15 cellular contexts compared by ENCODE assay signal in the genomic region with DNA sequence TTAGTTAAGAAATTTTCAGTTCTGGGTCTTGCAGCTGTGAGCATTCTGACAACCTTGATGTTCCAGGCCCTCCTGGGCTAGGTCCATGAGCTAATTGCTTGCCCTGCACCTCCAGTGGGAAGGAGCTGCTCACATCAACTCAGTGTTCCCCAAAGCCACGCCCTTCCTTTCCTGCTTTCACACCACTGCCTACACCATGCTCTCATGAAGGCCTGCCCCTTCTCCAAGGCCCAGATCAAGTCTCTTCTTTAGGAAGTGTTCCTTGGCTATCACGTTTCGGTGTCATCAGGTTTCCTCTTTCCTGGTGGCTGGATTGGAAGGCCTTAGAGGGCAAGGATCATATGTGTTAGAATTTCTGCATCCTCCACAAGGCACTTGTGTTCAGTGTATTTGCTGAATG. TPM values are rescaled to one million over a fixed set of nuclear protein-coding genes. Genes with fewer than 3 reads are reported as not detected.
DNase-seq lines count a peak whose midpoint lies in the region; TF ChIP-seq lines count a peak whose summit lies in the region.
"Had no signal": no experiment of that assay in that cellular context is flagged by ENCODE, and none has a peak within 500 bp of the region (broad histone marks: within the 10 kb centered on the region; RNA-seq: fewer than 3 reads in every experiment).

No MANE protein-coding gene starts in this region.

- H3K9me3 Mint-ChIP-seq in activated CD4-positive, alpha-beta T cell treated with anti-CD3 and anti-CD28 coated beads, Interleukin-2, amount 10 ng/mL, durations not matched to agents 24 days and 14 days, result peaks cover 9% of the 10 kb centered on the region
- H3K9me3 Mint-ChIP-seq in immature natural killer cell, result no peaks in the 10 kb centered on the region

- peaks cover 45% of the 10 kb centered on the region for H3K36me3 Mint-ChIP-seq in activated CD4-positive, alpha-beta T cell treated with anti-CD3 and anti-CD28 coated beads, Interleukin-2, amount 10 ng/mL, durations not matched to agents 24 days and 14 days (ENCODE audit: low read depth)
- H3K36me3 Mint-ChIP-seq in immature natural killer cell, result peaks cover 4 to 10% (median 6%) of the 10 kb centered on the region in 3 donors

- H3K4me1 Mint-ChIP-seq in activated CD4-positive, alpha-beta T cell treated with anti-CD3 and anti-CD28 coated beads, Interleukin-2, amount 10 ng/mL, durations not matched to agents 24 days and 14 days, result peaks cover 44% of the 10 kb centered on the region
- peaks cover 48% of the 10 kb centered on the region in 2 donors for H3K4me1 Mint-ChIP-seq in immature natural killer cell

- no peak overlapping the region for H3K4me3 Mint-ChIP-seq in activated CD4-positive, alpha-beta T cell treated with anti-CD3 and anti-CD28 coated beads, Interleukin-2, amount 10 ng/mL, durations not matched to agents 24 days and 14 days
- no peak overlapping the region for H3K4me3 Mint-ChIP-seq in immature natural killer cell

- no peak overlapping the region for H3K4me3 ChIP-seq in SJCRH30
- H3K4me3 ChIP-seq in spleen, result no peak overlapping the region
- H3K4me3 ChIP-seq: breast epithelium, GM12878, heart left ventricle, left ventricle myocardium inferior had no signal

- 49 to 75% (median 64%) methylated on average over 3 of the region's 3 CpGs for WGBS in spleen, 5 donors

- no peak for TF ChIP-seq POLR2A in spleen (IDR thresholded peaks at IDR 0.05)

- H3K9me3 ChIP-seq in SJCRH30 (replicated peaks) (no peaks in the 10 kb centered on the region), spleen (no peaks in the 10 kb centered on the region)
- H3K9me3 ChIP-seq: breast epithelium, heart left ventricle, left ventricle myocardium inferior had no signal

- H3K27ac Mint-ChIP-seq in activated CD4-positive, alpha-beta T cell treated with anti-CD3 and anti-CD28 coated beads, Interleukin-2, amount 10 ng/mL, durations not matched to agents 24 days and 14 days, result peak overlapping the region; percentile 27
- H3K27ac Mint-ChIP-seq in immature natural killer cell, result peak overlapping the region in 5 of 6 donors; percentile 1 to 84 (median 63)

- no peak for TF ChIP-seq CTCF in spleen (IDR thresholded peaks at IDR 0.05 in 8 of 11, conservative IDR thresholded peaks at IDR 0.05 in 3 of 11)

- no peak for DNase-seq in activated CD4-positive, alpha-beta T cell treated with anti-CD3 and anti-CD28 coated beads, Interleukin-2, amount 10 ng/mL, durations not matched to agents 24 days and 14 days
- DNase-seq in activated CD4-positive, alpha-beta T cell treated with anti-CD3 and anti-CD28 coated beads for 1 hour, result no peak
- DNase-seq in SJCRH30 (peak; percentile 33 to 60), immature natural killer cell (no peak), spleen (no peak), OCI-M1 (lab: John Stamatoyannopoulos, UW) (no peak)
- no peak for DNase-seq in effector CD4-positive, alpha-beta T cell
- no peak for DNase-seq in stimulated activated CD8-positive, alpha-beta memory T cell treated with anti-CD3 and anti-CD28 coated beads, Interleukin-4, amount 100 ng/mL, for 48 hours
- DNase-seq: heart left ventricle, left ventricle myocardium inferior, NCI-H1105, NCI-H526 treated with DMSO at 0.1 percent for 48 hours, nucleus accumbens had no signal

- intact Hi-C loops in activated CD4-positive, alpha-beta T cell treated with anti-CD3 and anti-CD28 coated beads, Interleukin-2, amount 10 ng/mL, durations not matched to agents 24 days and 14 days (cut with micrococcal nuclease), result no loop called here
- intact Hi-C loops in spleen (cut with DNase I; ENCODE audit: low total_unique reads), result no loop called here

- H3K36me3 ChIP-seq in SJCRH30 (no peaks in the 10 kb centered on the region), spleen (peaks cover 0 to 29% (median 4%) of the 10 kb centered on the region in 6 donors)
- H3K36me3 ChIP-seq: breast epithelium had no signal

- H3K27ac ChIP-seq in SJCRH30 (no peak overlapping the region), spleen (peak overlapping the region in 7 of 8 donors; percentile 64 to 99 (median 79))
- H3K27ac ChIP-seq: breast epithelium had no signal

- peaks cover 8% of the 10 kb centered on the region; the same call in 1 of the 2 replicates for H3K4me1 ChIP-seq in SJCRH30
- peaks cover 28 to 96% (median 77%) of the 10 kb centered on the region in 6 donors for H3K4me1 ChIP-seq in spleen
- H3K4me1 ChIP-seq: breast epithelium had no signal

- H3K27me3 ChIP-seq in SJCRH30, result no peaks in the 10 kb centered on the region
- no peaks in the 10 kb centered on the region for H3K27me3 ChIP-seq in spleen (replicated peaks in 1 of 7)
- H3K27me3 ChIP-seq: breast epithelium, heart left ventricle had no signal

- no peaks in the 10 kb centered on the region for H3K27me3 Mint-ChIP-seq in activated CD4-positive, alpha-beta T cell treated with anti-CD3 and anti-CD28 coated beads, Interleukin-2, amount 10 ng/mL, durations not matched to agents 24 days and 14 days
- H3K27me3 Mint-ChIP-seq in immature natural killer cell (ENCODE audit: low read depth in 3 of 3), result peaks cover 0 to 5% (median 0%) of the 10 kb centered on the region in 3 donors

RNA-seq across cellular contexts. Expression of a gene that starts 18.8 kb away (rescaled TPM):
- total RNA-seq in activated CD4-positive, alpha-beta T cell treated with anti-CD3 and anti-CD28 coated beads, Interleukin-2, amount 10 ng/mL, durations not matched to agents 24 days and 14 days, result 31.6 and 33.1 TPM in 2 replicates
- total RNA-seq in SJCRH30 (2014; rRNA removed; shearing (Covaris generic)), result 16.2 and 17.9 TPM in 2 replicates
- polyA plus RNA-seq in immature natural killer cell (10 to 100 TPM; 24.6 to 57.7 (median 31.3) TPM), spleen (10 to 100 TPM in 1 of 3 donors, 1 to 10 TPM in 2; 7.5 to 17.3 (median 8.4) TPM)
- total RNA-seq in spleen, result 10 to 100 TPM; 61.1 to 83.3 (median 70.0) TPM

RNA-seq across cellular contexts. Expression of a gene that starts 19.0 kb away (rescaled TPM):
- total RNA-seq in activated CD4-positive, alpha-beta T cell treated with anti-CD3 and anti-CD28 coated beads, Interleukin-2, amount 10 ng/mL, durations not matched to agents 24 days and 14 days, result 105 and 110 TPM in 2 replicates
- total RNA-seq in SJCRH30 (2014; rRNA removed; shearing (Covaris generic)), result 59.2 and 59.9 TPM in 2 replicates
- polyA plus RNA-seq in immature natural killer cell (100 to 1,000 TPM in 2 of 3 donors, 10 to 100 TPM in 1; 92.2 to 142 (median 134) TPM), spleen (10 to 100 TPM; 31.3 to 49.1 (median 39.5) TPM)
- total RNA-seq in spleen, result 100 to 1,000 TPM in 3 of 7 donors, 10 to 100 TPM in 4; 63.9 to 122 (median 76.7) TPM

RNA-seq across cellular contexts. Expression of a gene that starts 38.4 kb away (rescaled TPM):
- 212 and 217 TPM in 2 replicates for total RNA-seq in activated CD4-positive, alpha-beta T cell treated with anti-CD3 and anti-CD28 coated beads, Interleukin-2, amount 10 ng/mL, durations not matched to agents 24 days and 14 days
- 232 and 243 TPM in 2 replicates for total RNA-seq in SJCRH30 (2014; rRNA removed; shearing (Covaris generic))
- polyA plus RNA-seq in immature natural killer cell (100 to 1,000 TPM; 161 to 252 (median 173) TPM), spleen (10 to 100 TPM; 45.1 to 73.0 (median 52.2) TPM)
- total RNA-seq in spleen, result 100 to 1,000 TPM in 5 of 7 donors, 10 to 100 TPM in 2; 89.8 to 174 (median 123) TPM

RNA-seq across cellular contexts. Expression of a gene that starts 58.3 kb away (rescaled TPM):
- 197 and 203 TPM in 2 replicates for total RNA-seq in activated CD4-positive, alpha-beta T cell treated with anti-CD3 and anti-CD28 coated beads, Interleukin-2, amount 10 ng/mL, durations not matched to agents 24 days and 14 days
- total RNA-seq in SJCRH30 (2014; rRNA removed; shearing (Covaris generic)), result 153 and 157 TPM in 2 replicates
- polyA plus RNA-seq in immature natural killer cell (100 to 1,000 TPM in 1 of 3 donors, 10 to 100 TPM in 2; 42.3 to 105 (median 46.6) TPM), spleen (10 to 100 TPM; 60.5 to 74.4 (median 73.6) TPM)
- 100 to 1,000 TPM; 110 to 139 (median 130) TPM for total RNA-seq in spleen

Comparison
In these comparisons a context has a peak if more than half of its experiments do, and no peak if none do; other contexts are left out.
1. DNase-seq: peak in SJCRH30 (2 of 2); none in activated CD4-positive, alpha-beta T cell treated with anti-CD3 and anti-CD28 coated beads, Interleukin-2, amount 10 ng/mL, durations not matched to agents 24 days and 14 days (single experiment), activated CD4-positive, alpha-beta T cell treated with anti-CD3 and anti-CD28 coated beads for 1 hour (single experiment), immature natural killer cell (0 of 3), spleen (single experiment), effector CD4-positive, alpha-beta T cell (single experiment), stimulated activated CD8-positive, alpha-beta memory T cell treated with anti-CD3 and anti-CD28 coated beads, Interleukin-4, amount 100 ng/mL, for 48 hours (single experiment) and OCI-M1 (single experiment).